Comparison of ENCODE assay signal across 27 cellular contexts in genomic region chr7:106053109-106053508, GRCh38. TPM values are rescaled to one million over a fixed set of nuclear protein-coding genes. Genes with fewer than 3 reads are reported as not detected.
DNase-seq lines count a peak whose midpoint lies in the region; ATAC-seq, FAIRE-seq and TF ChIP-seq lines count a peak whose summit lies in the region.
"Had no signal": no experiment of that assay in that cellular context is flagged by ENCODE, and none has a peak within 500 bp of the region (broad histone marks: within the 10 kb centered on the region; RNA-seq: fewer than 3 reads in every experiment).

No MANE protein-coding gene starts in this region.

- CTCF ChIA-PET in HepG2 (lab: Yijun Ruan, JAX; ENCODE audit: low intra/inter-chr PET ratio, low total read pairs): no interaction called here

- no peak for DNase-seq in HepG2 (ENCODE audit: low spot score)
- DNase-seq in right lobe of liver: no peak
- DNase-seq in left kidney (ENCODE audit: low read depth, low spot score): peak; percentile 63
- no peak for DNase-seq in hepatic stellate cell (ENCODE audit: low spot score)
- DNase-seq: activated CD4-positive, alpha-beta memory T cell treated with anti-CD3 and anti-CD28 coated beads, Interleukin-2, amount 10 ng/mL, durations not matched to agents 7 days and 5 days; activated CD8-positive, alpha-beta memory T cell treated with anti-CD3 and anti-CD28 coated beads, Interleukin-2, amount 50 U/mL, for 48 hours; amygdala; CD8-positive, alpha-beta memory T cell; DMS79; GOT3; heart right ventricle; left colon; NCI-H1092; NCI-H1694 treated with DMSO at 0.1 percent for 48 hours; NCI-H2171 treated with DMSO at 0.1 percent for 48 hours; small intestine; stimulated activated CD4-positive, alpha-beta T cell treated with anti-CD3 and anti-CD28 coated beads, Interleukin-2, amount 100 ng/mL, for 24 hours had no signal

- no peak for FAIRE-seq in HepG2 (lab: Jason Lieb, UNC)
- FAIRE-seq: bronchial epithelial cell, RCC 7860, small intestine, TTC549 had no signal

- H3K9me2 ChIP-seq in SU-DHL-6 (replicated peaks; ENCODE audit: insufficient read depth, low read length): no peaks in the 10 kb centered on the region

- H3K9ac ChIP-seq in HepG2 (ENCODE audit: insufficient read depth, low read depth, low read length) (no peak overlapping the region), SU-DHL-6 (ENCODE audit: low read length) (peak overlapping the region; percentile 70)

- H3K27ac ChIP-seq in HepG2 (ENCODE audit: extremely low read length, insufficient read depth, low read length): no peak overlapping the region
- H3K27ac ChIP-seq in right lobe of liver: no peak overlapping the region
- H3K27ac ChIP-seq in SU-DHL-6 (ENCODE audit: low read depth, low read length): peak overlapping the region; percentile 97
- H3K27ac ChIP-seq: epithelial cell of prostate, heart right ventricle, SJSA1, tibial nerve had no signal

- no peaks in the 10 kb centered on the region for H4K20me1 ChIP-seq in HepG2 (ENCODE audit: insufficient read depth, low read length)
- H4K20me1 ChIP-seq in SU-DHL-6 (ENCODE audit: low read depth, low read length): no peaks in the 10 kb centered on the region

- H2AFZ ChIP-seq in HepG2 (ENCODE audit: low read length) (no peak overlapping the region), SU-DHL-6 (ENCODE audit: low read depth, low read length, severe bottlenecking) (no peak overlapping the region)

- in situ Hi-C loops in HepG2 (cut with HindIII; ENCODE audit: extremely low pct_ligation_motif_present, low pct_unique_long_range_greater_than_20kb): no loop called here

- H3K27me3 ChIP-seq in HepG2 (ENCODE audit: control insufficient read depth in 1 of 2, insufficient read depth in 2 of 2, low read length in 2 of 2) (peaks cover 0 to 27% of the 10 kb centered on the region in 2 experiments; a peak in 4 of 5 replicates), right lobe of liver (no peaks in the 10 kb centered on the region), SU-DHL-6 (ENCODE audit: low read length) (no peaks in the 10 kb centered on the region)
- H3K27me3 ChIP-seq: heart right ventricle, tibial nerve had no signal

- ATAC-seq in HepG2: no peak
- ATAC-seq in right lobe of liver: no peak
- ATAC-seq in HG02938 (IDR thresholded peaks at IDR 0.05; ENCODE audit: unreplicated experiment): no peak
- no peak for ATAC-seq in GM21360 (IDR thresholded peaks at IDR 0.05; ENCODE audit: unreplicated experiment)
- no peak for ATAC-seq in GM21528 (IDR thresholded peaks at IDR 0.05; ENCODE audit: low FRiP score, unreplicated experiment)
- ATAC-seq: heart right ventricle, left colon had no signal

- H3K79me2 ChIP-seq in HepG2 (ENCODE audit: insufficient read depth, low read length) (no peaks in the 10 kb centered on the region), SU-DHL-6 (ENCODE audit: insufficient read depth, low read length) (peaks cover 18% of the 10 kb centered on the region; the same call in 1 of the 2 replicates)

- H3K36me3 ChIP-seq in HepG2 (replicated peaks in 1 of 2; ENCODE audit: control insufficient read depth in 1 of 2, insufficient read depth in 2 of 2, low read length in 2 of 2) (no peaks in the 10 kb centered on the region), right lobe of liver (no peaks in the 10 kb centered on the region), SU-DHL-6 (ENCODE audit: low read length) (no peaks in the 10 kb centered on the region)
- H3K36me3 ChIP-seq: heart right ventricle, SJSA1, tibial nerve had no signal

- TF ChIP-seq EP300 in HepG2 (IDR thresholded peaks at IDR 0.05; ENCODE audit: low read depth in 2 of 2, low read length in 2 of 2) (no peak), HepG2 (CRISPR knock-in tag; IDR thresholded peaks at IDR 0.05; ENCODE audit: borderline replicate concordance) (no peak)

- 3% methylated on average over 2 of the region's 5 CpGs for WGBS in HepG2 (ENCODE audit: low lambda C conversion rate)
- 67% methylated on average over 1 of the region's 5 CpGs for WGBS in right lobe of liver (ENCODE audit: insufficient coverage, low coverage, low lambda C conversion rate, missing lambda C conversion rate)

- TF ChIP-seq POLR2A in HepG2 (IDR thresholded peaks at IDR 0.05; ENCODE audit: insufficient read depth in 1 of 2, low read depth in 2 of 2, low read length in 2 of 2): no peak
- TF ChIP-seq POLR2A in right lobe of liver (IDR thresholded peaks at IDR 0.05): no peak

- H3K9me3 ChIP-seq in HepG2 (ENCODE audit: low read length): no peaks in the 10 kb centered on the region
- H3K9me3 ChIP-seq in right lobe of liver: no peaks in the 10 kb centered on the region
- no peaks in the 10 kb centered on the region for H3K9me3 ChIP-seq in SU-DHL-6 (ENCODE audit: insufficient read depth, low read length)
- H3K9me3 ChIP-seq: SJSA1, tibial nerve had no signal

- H3F3A ChIP-seq in SU-DHL-6 (ENCODE audit: insufficient read depth): peaks cover 91% of the 10 kb centered on the region

- H3K4me2 ChIP-seq in HepG2 (ENCODE audit: low read depth, low read length) (no peak overlapping the region), SU-DHL-6 (ENCODE audit: low read depth, low read length, poor library complexity, severe bottlenecking) (peak overlapping the region; percentile 70)

- intact Hi-C loops in HepG2 (cut with micrococcal nuclease; ENCODE audit: unreplicated experiment) (loop anchor here (10.0 kb wide), 1 partner anchor 412 kb away; no protein-coding TSS in a partner anchor), right lobe of liver (cut with DNase I) (no loop called here)

- BruUV-seq in HepG2 (replicated peaks; lab: Mats Ljungman, UMichigan): no TSS peak

- no peak overlapping the region for H3K4me3 ChIP-seq in HepG2 (replicated peaks in 1 of 3; ENCODE audit: insufficient read depth in 1 of 3, low read depth in 2 of 3, low read length in 3 of 3)
- no peak overlapping the region for H3K4me3 ChIP-seq in right lobe of liver
- H3K4me3 ChIP-seq in SU-DHL-6 (ENCODE audit: insufficient read depth, low read length, poor library complexity, severe bottlenecking): peak overlapping the region; percentile 63
- H3K4me3 ChIP-seq: heart right ventricle, SJSA1, tibial nerve had no signal

- H3K4me1 ChIP-seq in HepG2 (ENCODE audit: insufficient read depth, low read length) (peaks cover 24% of the 10 kb centered on the region), right lobe of liver (no peaks in the 10 kb centered on the region)
- H3K4me1 ChIP-seq: SJSA1 had no signal

- no peak for TF ChIP-seq RAD21 in HepG2 (CRISPR knock-in tag; IDR thresholded peaks at IDR 0.05)

- POLR2A ChIA-PET in HepG2 (lab: Yijun Ruan, JAX): no interaction called here

- TF ChIP-seq CTCF in HepG2 (CRISPR knock-in tag; IDR thresholded peaks at IDR 0.05): no peak
- TF ChIP-seq CTCF in right lobe of liver (IDR thresholded peaks at IDR 0.05): no peak
- no peak for TF ChIP-seq CTCF in SU-DHL-6 (IDR thresholded peaks at IDR 0.05; ENCODE audit: insufficient read depth, low read length, poor library complexity, severe bottlenecking)

TF ChIP-seq in HepG2, 621 proteins besides CTCF, POLR2A, EP300 and RAD21 (continues in another document):
- no peak for TF ChIP-seq TAF1 (CRISPR knock-in tag; IDR thresholded peaks at IDR 0.05)
- TF ChIP-seq, protein P1, sequence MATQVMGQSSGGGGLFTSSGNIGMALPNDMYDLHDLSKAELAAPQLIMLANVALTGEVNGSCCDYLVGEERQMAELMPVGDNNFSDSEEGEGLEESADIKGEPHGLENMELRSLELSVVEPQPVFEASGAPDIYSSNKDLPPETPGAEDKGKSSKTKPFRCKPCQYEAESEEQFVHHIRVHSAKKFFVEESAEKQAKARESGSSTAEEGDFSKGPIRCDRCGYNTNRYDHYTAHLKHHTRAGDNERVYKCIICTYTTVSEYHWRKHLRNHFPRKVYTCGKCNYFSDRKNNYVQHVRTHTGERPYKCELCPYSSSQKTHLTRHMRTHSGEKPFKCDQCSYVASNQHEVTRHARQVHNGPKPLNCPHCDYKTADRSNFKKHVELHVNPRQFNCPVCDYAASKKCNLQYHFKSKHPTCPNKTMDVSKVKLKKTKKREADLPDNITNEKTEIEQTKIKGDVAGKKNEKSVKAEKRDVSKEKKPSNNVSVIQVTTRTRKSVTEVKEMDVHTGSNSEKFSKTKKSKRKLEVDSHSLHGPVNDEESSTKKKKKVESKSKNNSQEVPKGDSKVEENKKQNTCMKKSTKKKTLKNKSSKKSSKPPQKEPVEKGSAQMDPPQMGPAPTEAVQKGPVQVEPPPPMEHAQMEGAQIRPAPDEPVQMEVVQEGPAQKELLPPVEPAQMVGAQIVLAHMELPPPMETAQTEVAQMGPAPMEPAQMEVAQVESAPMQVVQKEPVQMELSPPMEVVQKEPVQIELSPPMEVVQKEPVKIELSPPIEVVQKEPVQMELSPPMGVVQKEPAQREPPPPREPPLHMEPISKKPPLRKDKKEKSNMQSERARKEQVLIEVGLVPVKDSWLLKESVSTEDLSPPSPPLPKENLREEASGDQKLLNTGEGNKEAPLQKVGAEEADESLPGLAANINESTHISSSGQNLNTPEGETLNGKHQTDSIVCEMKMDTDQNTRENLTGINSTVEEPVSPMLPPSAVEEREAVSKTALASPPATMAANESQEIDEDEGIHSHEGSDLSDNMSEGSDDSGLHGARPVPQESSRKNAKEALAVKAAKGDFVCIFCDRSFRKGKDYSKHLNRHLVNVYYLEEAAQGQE (IDR thresholded peaks at IDR 0.05; ENCODE audit: borderline replicate concordance in 1 of 2, low read depth in 1 of 2, low read length in 2 of 2): peak; percentile 2 to 67; a peak in 2 of 4 replicates

RNA-seq across cellular contexts. Expression of gene SYPL1, which starts 59.0 kb away (rescaled TPM):
- 25.7 and 27.5 TPM in 2 replicates for total RNA-seq in HepG2 (2016; rRNA removed; fragmentation: Illumina TruSeq; extraction: Trizol)
- 7.4 and 7.8 TPM in 2 replicates for total RNA-seq in HepG2 (2016; cell fraction: cytosol; rRNA removed; fragmentation: Illumina TruSeq; extraction: Trizol; ENCODE audit: low read depth)
- total RNA-seq in HepG2 (2016; cell fraction: insoluble cytoplasmic fraction; rRNA removed; fragmentation: Illumina TruSeq; extraction: Trizol): 19.4 and 28.6 TPM in 2 replicates
- total RNA-seq in HepG2 (2016; cell fraction: membrane; rRNA removed; fragmentation: Illumina TruSeq; extraction: Trizol): 14.0 and 17.5 TPM in 2 replicates
- total RNA-seq in HepG2 (2016; cell fraction: nucleus; rRNA removed; fragmentation: Illumina TruSeq; extraction: Trizol): 45.1 and 48.0 TPM in 2 replicates
- polyA plus RNA-seq in HepG2 (2011; rRNA removed): 32.9 and 40.2 TPM in 2 replicates
- polyA plus RNA-seq in HepG2 (2011; cell fraction: cytosol; rRNA removed): 20.4 and 33.2 TPM in 2 replicates
- 7.1 and 9.3 TPM in 2 replicates for polyA plus RNA-seq in HepG2 (2011; cell fraction: nucleus; rRNA removed)
- 44.2 and 45.6 TPM in 2 replicates for polyA plus RNA-seq in HepG2 (2012)
- polyA plus RNA-seq in HepG2 (2016; cell fraction: cytosol; fragmentation: Illumina TruSeq; extraction: Trizol; ENCODE audit: low read depth): 8.7 TPM in 2 replicates
- 42.0 and 43.1 TPM in 2 replicates for polyA plus RNA-seq in HepG2 (2016; cell fraction: insoluble cytoplasmic fraction; fragmentation: Illumina TruSeq; extraction: Trizol; ENCODE audit: low read depth)
- polyA plus RNA-seq in HepG2 (2016; cell fraction: membrane; fragmentation: Illumina TruSeq; extraction: Trizol; ENCODE audit: low read depth): 15.9 and 18.3 TPM in 2 replicates
- 71.1 and 87.2 TPM in 2 replicates for polyA plus RNA-seq in HepG2 (2016; cell fraction: nucleus; fragmentation: Illumina TruSeq; extraction: Trizol; ENCODE audit: insufficient read depth, low read depth)
- polyA minus RNA-seq in HepG2 (2011; rRNA and poly(A)+ RNA removed; ENCODE audit: low replicate concordance): 30.6 and 35.4 TPM in 2 replicates
- 23.1 and 27.5 TPM in 2 replicates for polyA minus RNA-seq in HepG2 (2011; cell fraction: cytosol; rRNA and poly(A)+ RNA removed)
- 19.3 and 28.8 TPM in 2 replicates for polyA minus RNA-seq in HepG2 (2011; cell fraction: nucleus; rRNA and poly(A)+ RNA removed)
- total RNA-seq in right lobe of liver: 10 to 100 TPM; 29.5 to 43.0 (median 37.1) TPM
